In genomic region chr2:95050385-95051300, GRCh38 we compare ENCODE assay signal across 18 cellular contexts. TPM values are rescaled to one million over a fixed set of nuclear protein-coding genes. Genes with fewer than 3 reads are reported as not detected.
DNase-seq lines count a peak whose midpoint lies in the region; ATAC-seq and TF ChIP-seq lines count a peak whose summit lies in the region.
"Had no signal": no experiment of that assay in that cellular context is flagged by ENCODE, and none has a peak within 500 bp of the region (broad histone marks: within the 10 kb centered on the region; RNA-seq: fewer than 3 reads in every experiment).

No MANE protein-coding gene starts in this region.

- no peak for TF ChIP-seq EP300 in Ishikawa (IDR thresholded peaks at IDR 0.05; ENCODE audit: borderline replicate concordance)

- DNase-seq in cardiac septum (ENCODE audit: low spot score) (peak; percentile 67), heart right ventricle (no peak), dorsolateral prefrontal cortex (no peak), mesenteric fat pad (ENCODE audit: low spot score) (no peak), body of pancreas (no peak), NCI-H748 (lab: John Stamatoyannopoulos, UW; ENCODE audit: unreplicated experiment) (no peak)
- DNase-seq: activated CD4-positive, alpha-beta T cell treated with anti-CD3 and anti-CD28 coated beads for 4 hours; AML-193; DMS 273 treated with DMSO at 0.1 percent for 48 hours; left cardiac atrium; NCI-H1417 treated with DMSO at 0.1 percent for 48 hours; NCI-H2227 treated with DMSO at 0.1 percent for 48 hours; NK-92 treated with Interleukin-12 subunit alpha and Interleukin-12 subunit beta, amount 100 ng/mL, for 24 hours had no signal

- no peak for TF ChIP-seq RAD21 in Ishikawa (IDR thresholded peaks at IDR 0.05; ENCODE audit: low read depth)

- TF ChIP-seq POLR2A in body of pancreas (IDR thresholded peaks at IDR 0.05): no peak

- intact Hi-C loops in cardiac septum (cut with DNase I): no loop called here
- intact Hi-C loops in heart right ventricle (cut with DNase I): no loop called here
- intact Hi-C loops in dorsolateral prefrontal cortex (cut with DNase I): no loop called here
- intact Hi-C loops in body of pancreas (cut with DNase I): no loop called here

- no peaks in the 10 kb centered on the region for H3K9me3 ChIP-seq in heart right ventricle
- H3K9me3 ChIP-seq in thymus (ENCODE audit: control insufficient read depth): no peaks in the 10 kb centered on the region
- H3K9me3 ChIP-seq in body of pancreas: no peaks in the 10 kb centered on the region

- H3K36me3 ChIP-seq in heart right ventricle (no peaks in the 10 kb centered on the region), thymus (ENCODE audit: control insufficient read depth, insufficient read depth) (peaks cover 39% of the 10 kb centered on the region), body of pancreas (replicated peaks in 1 of 2; ENCODE audit: insufficient read depth in 1 of 2, low read depth in 2 of 2) (no peaks in the 10 kb centered on the region)

- WGBS in heart right ventricle, 2 donors: 55 to 61% methylated on average over 7 of the region's 7 CpGs
- WGBS in thymus: 79% methylated on average over 7 of the region's 7 CpGs
- 54 to 63% methylated on average over 6 to 7 of the region's 7 CpGs for WGBS in body of pancreas, 2 donors

- H3K4me3 ChIP-seq in heart right ventricle: no peak overlapping the region
- H3K4me3 ChIP-seq in dorsolateral prefrontal cortex: no peak overlapping the region
- H3K4me3 ChIP-seq in thymus (ENCODE audit: low read length): no peak overlapping the region
- H3K4me3 ChIP-seq in body of pancreas: no peak overlapping the region

- ATAC-seq in heart right ventricle (no peak), body of pancreas (no peak)
- ATAC-seq: left cardiac atrium had no signal

- H3K4me1 ChIP-seq in heart right ventricle (no peaks in the 10 kb centered on the region), thymus (ENCODE audit: control insufficient read depth, insufficient read depth, low read length) (peaks cover 84% of the 10 kb centered on the region), body of pancreas (no peaks in the 10 kb centered on the region)

- H3K27me3 ChIP-seq in heart right ventricle (peaks cover 0 to 31% (median 5%) of the 10 kb centered on the region in 7 donors), dorsolateral prefrontal cortex (peaks cover 0 to 5% (median 0%) of the 10 kb centered on the region in 45 donors), thymus (ENCODE audit: control insufficient read depth, insufficient read depth) (no peaks in the 10 kb centered on the region), body of pancreas (no peaks in the 10 kb centered on the region)

- no peak for TF ChIP-seq CTCF in heart right ventricle (IDR thresholded peaks at IDR 0.05)
- TF ChIP-seq CTCF in dorsolateral prefrontal cortex (IDR thresholded peaks at IDR 0.05 in 54 of 56, conservative IDR thresholded peaks at IDR 0.05 in 2 of 56; ENCODE audit: low read depth in 1 of 56, partially characterized antibody in 56 of 56): no peak
- no peak for TF ChIP-seq CTCF in body of pancreas (IDR thresholded peaks at IDR 0.05)

- no peak overlapping the region for H3K27ac ChIP-seq in heart right ventricle
- H3K27ac ChIP-seq in dorsolateral prefrontal cortex: peak overlapping the region in 34 of 59 donors; percentile 9 to 100 (median 58)
- H3K27ac ChIP-seq in thymus (ENCODE audit: low read depth): peak overlapping the region; percentile 81
- H3K27ac ChIP-seq in body of pancreas: no peak overlapping the region
- H3K27ac ChIP-seq: HL-60, KMS-11 had no signal

TF ChIP-seq in Ishikawa, 13 proteins besides CTCF, POLR2A, EP300 and RAD21:
- TF ChIP-seq FOXM1 (IDR thresholded peaks at IDR 0.05; ENCODE audit: borderline replicate concordance, low read depth) (no peak), NFIC (IDR thresholded peaks at IDR 0.05) (0 out of 2 replicates have a peak, but pooled peaks have one; percentile 28), CEBPB (IDR thresholded peaks at IDR 0.05) (peak; percentile 64)

RNA-seq across cellular contexts. Expression of gene MAL, which starts 25.1 kb away (rescaled TPM):
- 8.3 TPM for total RNA-seq in cardiac septum
- 10 to 100 TPM in 1 of 10 donors, 1 to 10 TPM in 9; 1.5 to 10.5 (median 3.0) TPM for total RNA-seq in heart right ventricle
- polyA plus RNA-seq in heart right ventricle: 1 to 10 TPM; 4.2 to 9.1 TPM
- 100 to 1,000 TPM in 74 of 120 experiments, 10 to 100 TPM in 46; 24.0 to 522 (median 118) TPM for total RNA-seq in dorsolateral prefrontal cortex
- 143 TPM for polyA plus RNA-seq in thymus
- total RNA-seq in mesenteric fat pad: not detected
- not detected for total RNA-seq in body of pancreas
- total RNA-seq: osteocyte had no signal

Comparison
In these comparisons a context has a peak if more than half of its experiments do, and no peak if none do; other contexts are left out.
1. H3K27ac ChIP-seq: peak in dorsolateral prefrontal cortex (34 of 59) and thymus (single experiment); none in heart right ventricle (0 of 10) and body of pancreas (0 of 4).